In genomic region chr4:23348789-23349498, GRCh38 we compare ENCODE assay signal across 16 cellular contexts.
"Had no signal": no experiment of that assay in that cellular context is flagged by ENCODE, and none has a peak within 500 bp of the region (broad histone marks: within the 10 kb centered on the region; RNA-seq: fewer than 3 reads in every experiment).

No MANE protein-coding gene starts in this region.

- H3K36me3 ChIP-seq: heart left ventricle, prostate gland, spleen had no signal

- H3K27ac Mint-ChIP-seq: activated naive CD4-positive, alpha-beta T cell treated with anti-CD3 and anti-CD28 coated beads, Interleukin-2, amount 50 U/mL, for 24 hours; natural killer cell treated with Interleukin-12 subunit alpha and Interleukin-12 subunit beta and Interleukin-15 and Interleukin-18, amount 100 ng/mL, for 72 hours; stimulated activated naive B cell treated with anti-CD40 and anti-IgM and Interleukin-4, amounts not matched to agents 10 μg/mL and 1 μg/mL and 100 μg/mL, for 72 hours had no signal

- H3K27ac ChIP-seq: body of pancreas, coronary artery, heart left ventricle, prostate gland, spleen had no signal

- ATAC-seq: body of pancreas; heart left ventricle; natural killer cell treated with Interleukin-12 subunit alpha and Interleukin-12 subunit beta and Interleukin-15 and Interleukin-18, amount 100 ng/mL, for 72 hours; sciatic nerve; stimulated activated naive B cell treated with anti-CD40 and anti-IgM and Interleukin-4, amounts not matched to agents 10 μg/mL and 1 μg/mL and 100 μg/mL, for 72 hours had no signal

- H3K4me1 ChIP-seq: body of pancreas, heart left ventricle, prostate gland, spleen had no signal

- H3K4me3 Mint-ChIP-seq: activated naive CD4-positive, alpha-beta T cell treated with anti-CD3 and anti-CD28 coated beads, Interleukin-2, amount 50 U/mL, for 24 hours; natural killer cell treated with Interleukin-12 subunit alpha and Interleukin-12 subunit beta and Interleukin-15 and Interleukin-18, amount 100 ng/mL, for 72 hours; stimulated activated naive B cell treated with anti-CD40 and anti-IgM and Interleukin-4, amounts not matched to agents 10 μg/mL and 1 μg/mL and 100 μg/mL, for 72 hours had no signal

- H3K27me3 Mint-ChIP-seq: natural killer cell treated with Interleukin-12 subunit alpha and Interleukin-12 subunit beta and Interleukin-15 and Interleukin-18, amount 100 ng/mL, for 72 hours; stimulated activated naive B cell treated with anti-CD40 and anti-IgM and Interleukin-4, amounts not matched to agents 10 μg/mL and 1 μg/mL and 100 μg/mL, for 72 hours had no signal

- H3K9me3 ChIP-seq: body of pancreas, heart left ventricle, prostate gland, spleen had no signal

- H3K9me3 Mint-ChIP-seq: activated naive CD4-positive, alpha-beta T cell treated with anti-CD3 and anti-CD28 coated beads, Interleukin-2, amount 50 U/mL, for 24 hours; stimulated activated naive B cell treated with anti-CD40 and anti-IgM and Interleukin-4, amounts not matched to agents 10 μg/mL and 1 μg/mL and 100 μg/mL, for 72 hours had no signal

- H3K4me3 ChIP-seq: body of pancreas, coronary artery, heart left ventricle, prostate gland, spleen had no signal

- DNase-seq: activated effector memory CD4-positive, alpha-beta T cell treated with Interleukin-2 at 50 U/mL for 16 hours; body of pancreas; central memory CD4-positive, alpha-beta T cell; effector CD8-positive, alpha-beta T cell; heart left ventricle; nucleus accumbens; spleen; stimulated activated CD4-positive, alpha-beta T cell treated with anti-CD3 and anti-CD28 coated beads, Interleukin-2, amount 100 ng/mL, for 24 hours; stimulated activated naive B cell treated with anti-CD40 and anti-IgM and Interleukin-4, amounts not matched to agents 10 μg/mL and 1 μg/mL and 100 μg/mL, for 72 hours; trophoblast cell had no signal

- FAIRE-seq: frontal cortex had no signal

- H3K4me1 Mint-ChIP-seq: activated naive CD4-positive, alpha-beta T cell treated with anti-CD3 and anti-CD28 coated beads, Interleukin-2, amount 50 U/mL, for 24 hours; stimulated activated naive B cell treated with anti-CD40 and anti-IgM and Interleukin-4, amounts not matched to agents 10 μg/mL and 1 μg/mL and 100 μg/mL, for 72 hours had no signal

- H3K36me3 Mint-ChIP-seq: activated naive CD4-positive, alpha-beta T cell treated with anti-CD3 and anti-CD28 coated beads, Interleukin-2, amount 50 U/mL, for 24 hours; stimulated activated naive B cell treated with anti-CD40 and anti-IgM and Interleukin-4, amounts not matched to agents 10 μg/mL and 1 μg/mL and 100 μg/mL, for 72 hours had no signal

- H3K27me3 ChIP-seq: body of pancreas, heart left ventricle, spleen had no signal
